8 cellular contexts compared by ENCODE assay signal in the genomic region with DNA sequence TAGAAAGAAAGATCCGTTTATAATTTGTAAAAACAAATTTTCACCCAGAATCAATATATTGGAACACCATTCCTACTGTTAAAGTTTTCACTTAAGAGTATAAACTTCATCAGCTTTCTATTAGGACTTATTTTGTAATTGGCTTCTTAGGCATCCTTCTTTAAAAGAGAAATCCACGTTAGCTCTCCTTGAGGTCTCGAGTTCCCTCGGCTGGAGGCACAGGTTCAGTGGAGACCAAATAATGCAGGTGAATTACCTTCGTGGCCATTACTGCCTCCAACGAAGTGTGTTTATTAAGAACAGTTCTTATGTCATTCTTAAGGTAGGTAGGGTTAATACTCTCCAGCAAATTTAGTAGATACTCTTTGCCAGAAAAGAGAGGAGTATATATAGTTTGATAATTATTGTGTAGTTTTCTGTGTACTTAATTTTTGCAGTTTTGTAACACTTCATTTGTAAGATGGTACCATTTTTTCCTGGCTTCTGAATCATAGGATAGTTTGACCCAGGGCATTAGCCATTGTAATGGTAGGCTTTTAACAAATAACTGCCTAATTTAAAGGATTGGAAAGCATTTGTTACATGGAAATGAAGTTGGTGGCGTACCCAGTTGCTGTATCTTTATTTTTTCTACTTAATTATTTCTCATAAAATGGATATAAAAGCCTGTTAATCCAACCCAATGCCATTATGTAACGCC. TPM values are rescaled to one million over a fixed set of nuclear protein-coding genes. Genes with fewer than 3 reads are reported as not detected.
A peak's percentile ranks its signal among the peaks of the same experiment; 100 is the strongest.
DNase-seq lines count a peak whose midpoint lies in the region; ATAC-seq and TF ChIP-seq lines count a peak whose summit lies in the region.

No MANE protein-coding gene starts in this region.

- no peak overlapping the region for H2BK120ac ChIP-seq in mesendoderm (ENCODE audit: low read depth, low read length)

- H2AK5ac ChIP-seq in mesendoderm (ENCODE audit: low read length), result no peak overlapping the region

- ATAC-seq in Right ventricle myocardium superior (ENCODE audit: poor library complexity) (no peak), aorta (ENCODE audit: low FRiP score) (no peak)

- H4K5ac ChIP-seq in mesendoderm (ENCODE audit: low read length), result no peak overlapping the region

- no peak for DNase-seq in right atrium auricular region (ENCODE audit: low spot score)
- no peak for DNase-seq in Right ventricle myocardium superior
- DNase-seq in mesendoderm, result no peak
- no peak for DNase-seq in aorta
- DNase-seq in iPS-NIHi7 (ENCODE audit: extremely low spot score), result no peak
- DNase-seq in GM19238 (ENCODE audit: insufficient read length, low spot score), result no peak
- no peak for DNase-seq in occipital lobe (lab: John Stamatoyannopoulos, UW)

- H3K4me3 Mint-ChIP-seq in brain, result peak overlapping the region; percentile 94 to 98 (median 94)

- H3K9ac ChIP-seq in mesendoderm (ENCODE audit: low read length), result no peak overlapping the region

- H2BK15ac ChIP-seq in mesendoderm (replicated peaks; ENCODE audit: low read depth), result no peak overlapping the region

- intact Hi-C loops in Right ventricle myocardium superior (cut with DNase I), result loop anchor here (1.0 to 10.0 kb wide), 4 partner anchors 102 to 416 kb away; partner anchors contain the start of gene TTC7B
- intact Hi-C loops in aorta (cut with DNase I), result loop anchor here in 1 of 2 donors (2.0 to 10.0 kb wide), 8 partner anchors 67 to 1564 kb away; partner anchors contain the start of gene NRDE2

- no peak for TF ChIP-seq CTCF in right atrium auricular region (IDR thresholded peaks at IDR 0.05)
- no peak for TF ChIP-seq CTCF in brain (conservative IDR thresholded peaks at IDR 0.05)

- no peak overlapping the region for H4K8ac ChIP-seq in mesendoderm (ENCODE audit: low read depth, low read length)

- no peaks in the 10 kb centered on the region for H3K27me3 ChIP-seq in right atrium auricular region
- no peaks in the 10 kb centered on the region for H3K27me3 ChIP-seq in mesendoderm (ENCODE audit: insufficient read depth, low read length, poor library complexity)
- H3K27me3 ChIP-seq in aorta (ENCODE audit: control insufficient read depth in 1 of 2, insufficient read depth in 2 of 2, low read length in 1 of 2), result peaks cover 0 to 2% of the 10 kb centered on the region in 2 donors

- H3K9me3 Mint-ChIP-seq in brain, result peaks cover 0 to 4% (median 0%) of the 10 kb centered on the region in 5 experiments

- peaks cover 59% of the 10 kb centered on the region for H3K4me1 Mint-ChIP-seq in brain

- no peak overlapping the region for H2BK5ac ChIP-seq in mesendoderm (ENCODE audit: low read length)

- peaks cover 42% of the 10 kb centered on the region for H3K36me3 ChIP-seq in right atrium auricular region
- H3K36me3 ChIP-seq in mesendoderm (ENCODE audit: control insufficient read depth, insufficient read depth, low read length), result peaks cover 15% of the 10 kb centered on the region
- peaks cover 2 to 10% of the 10 kb centered on the region in 2 donors for H3K36me3 ChIP-seq in aorta (ENCODE audit: control insufficient read depth in 1 of 2, insufficient read depth in 2 of 2, low read length in 1 of 2)

- H3K4me1 ChIP-seq in right atrium auricular region (peaks cover 0 to 57% of the 10 kb centered on the region in 2 donors), mesendoderm (ENCODE audit: control insufficient read depth, low read depth, low read length) (peaks cover 2% of the 10 kb centered on the region), aorta (ENCODE audit: control insufficient read depth in 1 of 2, insufficient read depth in 2 of 2, low read length in 2 of 2) (peaks cover 0 to 4% of the 10 kb centered on the region in 2 donors)

- no peak overlapping the region for H3K23ac ChIP-seq in mesendoderm (ENCODE audit: low read length)

- peak overlapping the region; percentile 77 to 98 for H3K4me3 ChIP-seq in right atrium auricular region
- H3K4me3 ChIP-seq in mesendoderm (ENCODE audit: low read length), result no peak overlapping the region
- H3K4me3 ChIP-seq in aorta (ENCODE audit: low read length in 2 of 2), result peak overlapping the region; percentile 77 to 99

- H3K4me2 ChIP-seq in mesendoderm (ENCODE audit: low read length), result peak overlapping the region; percentile 33

- H3K79me2 ChIP-seq in mesendoderm (ENCODE audit: control insufficient read depth, insufficient read depth, low read length), result peaks cover 22% of the 10 kb centered on the region

- H3K79me1 ChIP-seq in mesendoderm (ENCODE audit: low read length), result peaks cover 18% of the 10 kb centered on the region

- H3K56ac ChIP-seq in mesendoderm (ENCODE audit: low read length), result no peak overlapping the region

- H3K27me3 Mint-ChIP-seq in brain, result peaks cover 15% of the 10 kb centered on the region

- H3K18ac ChIP-seq in mesendoderm (ENCODE audit: low read length), result no peak overlapping the region

- no CpG with 5 or more reads among the region's 8 CpGs for WGBS in mesendoderm (ENCODE audit: extremely low coverage, insufficient coverage, low lambda C conversion rate)
- WGBS in aorta, 2 donors, result 3 to 8% methylated on average over 8 of the region's 8 CpGs

- H3K27ac Mint-ChIP-seq in brain, result peak overlapping the region; percentile 88 to 97 (median 96)

- no peaks in the 10 kb centered on the region for H3K9me3 ChIP-seq in right atrium auricular region
- H3K9me3 ChIP-seq in aorta (ENCODE audit: control insufficient read depth, low read length), result no peaks in the 10 kb centered on the region

- H3K27ac ChIP-seq in right atrium auricular region (peak overlapping the region; percentile 87 to 93), mesendoderm (ENCODE audit: low read depth, low read length) (no peak overlapping the region), aorta (ENCODE audit: low read depth in 1 of 2, low read length in 2 of 2) (peak overlapping the region in 1 of 2 donors; percentile 31)

- no peak overlapping the region for H3K4ac ChIP-seq in mesendoderm (ENCODE audit: low read depth, low read length)

- peaks cover 50% of the 10 kb centered on the region for H3K36me3 Mint-ChIP-seq in brain

RNA-seq across cellular contexts. Expression of gene CALM1, which starts 2.2 kb away (rescaled TPM):
- total RNA-seq in right atrium auricular region (100 to 1,000 TPM; 409 to 443 TPM), Right ventricle myocardium superior (575 TPM), aorta (100 to 1,000 TPM; 438 to 595 TPM), occipital lobe (1,332 TPM)
- polyA plus RNA-seq in brain (ENCODE audit: insufficient read depth, low read depth, low replicate concordance) (668 TPM), aorta (100 to 1,000 TPM; 279 to 494 TPM)
- polyA plus RNA-seq in mesendoderm (2013, experiment 1 of 2), result 406 TPM
- 423 TPM for polyA plus RNA-seq in mesendoderm (2013, experiment 2 of 2)
